27 cellular contexts compared by ENCODE assay signal in genomic region chr11:64556721-64557250, GRCh38. TPM values are rescaled to one million over a fixed set of nuclear protein-coding genes. Genes with fewer than 3 reads are reported as not detected.
"Had no signal": no experiment of that assay in that cellular context is flagged by ENCODE, and none has a peak within 500 bp of the region (broad histone marks: within the 10 kb centered on the region; RNA-seq: fewer than 3 reads in every experiment).

No MANE protein-coding gene starts in this region.

- ATAC-seq: activated CD8-positive, alpha-beta T cell treated with anti-CD3 and anti-CD28 coated beads, Interleukin-2, amount 10 ng/mL, durations not matched to agents 7 days and 5 days; activated naive CD8-positive, alpha-beta T cell treated with anti-CD3 and anti-CD28 coated beads, Interleukin-2, amount 50 U/mL, for 24 hours had no signal

- H3K9me3 Mint-ChIP-seq: activated naive CD4-positive, alpha-beta T cell treated with anti-CD3 and anti-CD28 coated beads, Interleukin-2, amount 50 U/mL, for 24 hours; activated T-cell treated with anti-CD3 and anti-CD28 coated beads, Interleukin-2, amount 50 U/mL, for 24 hours had no signal

- H3K4me3 ChIP-seq: Peyer's patch had no signal

- DNase-seq: activated CD4-positive, alpha-beta T cell treated with anti-CD3 and anti-CD28 coated beads for 48 hours; activated CD4-positive, alpha-beta T cell treated with anti-CD3 and anti-CD28 coated beads, Interleukin-2, amount 50 U/mL, for 4 hours; activated CD4-positive, CD25-positive, alpha-beta regulatory T cell treated with anti-CD3 and anti-CD28 coated beads, Interleukin-2, amount 50 U/mL, for 72 hours; activated CD8-positive, alpha-beta T cell treated with anti-CD3 and anti-CD28 coated beads, Interleukin-2, amount 10 ng/mL, durations not matched to agents 7 days and 5 days; activated effector memory CD4-positive, alpha-beta T cell treated with Interleukin-2 at 50 U/mL for 16 hours; activated naive CD4-positive, alpha-beta T cell; activated naive CD8-positive, alpha-beta T cell treated with anti-CD3 and anti-CD28 coated beads, Interleukin-2, amount 50 U/mL, for 24 hours; activated T-cell treated with anti-CD3 and anti-CD28 coated beads, Interleukin-2, amount 50 U/mL, for 24 hours; amniotic stem cell; KG1; NCI-H1048; NCI-H146; NCI-H187 treated with DMSO at 0.1 percent for 48 hours; NCI-H2081 treated with DMSO at 0.1 percent for 48 hours; NCI-H446; NCI-H524; SHP77 treated with DMSO at 0.1 percent for 48 hours had no signal

- H3K36me3 Mint-ChIP-seq: activated naive CD4-positive, alpha-beta T cell treated with anti-CD3 and anti-CD28 coated beads, Interleukin-2, amount 50 U/mL, for 24 hours; brain had no signal

- H3K27me3 Mint-ChIP-seq: activated naive CD4-positive, alpha-beta T cell treated with anti-CD3 and anti-CD28 coated beads, Interleukin-2, amount 50 U/mL, for 24 hours; activated naive CD8-positive, alpha-beta T cell treated with anti-CD3 and anti-CD28 coated beads, Interleukin-2, amount 50 U/mL, for 24 hours had no signal

- H3K36me3 ChIP-seq: Peyer's patch had no signal

- H3K27ac Mint-ChIP-seq: activated CD8-positive, alpha-beta T cell treated with anti-CD3 and anti-CD28 coated beads, Interleukin-2, amount 10 ng/mL, durations not matched to agents 7 days and 5 days; activated naive CD4-positive, alpha-beta T cell treated with anti-CD3 and anti-CD28 coated beads, Interleukin-2, amount 50 U/mL, for 24 hours; activated naive CD8-positive, alpha-beta T cell treated with anti-CD3 and anti-CD28 coated beads, Interleukin-2, amount 50 U/mL, for 24 hours; activated T-cell treated with anti-CD3 and anti-CD28 coated beads, Interleukin-2, amount 50 U/mL, for 24 hours; activated T-helper 1 cell treated with anti-CD3 and anti-CD28 coated beads, Interleukin-12 subunit alpha, Interleukin-12 subunit beta, Interleukin-2, Interleukin-4 antibody, amounts not matched to agents 30 ng/mL and 10 ng/mL and 1 ng/mL, durations not matched to agents 14 hours and 24 hours and 36 hours; T-helper 1 cell treated with Interleukin-12 subunit alpha and Interleukin-12 subunit beta and Interleukin-4 antibody, amounts not matched to agents 30 μg/mL and 1 μg/mL, for 36 hours had no signal

- H3K27ac ChIP-seq: Peyer's patch, RWPE1 had no signal

- H3K27me3 ChIP-seq: Peyer's patch had no signal

- H3K9me3 ChIP-seq: Peyer's patch had no signal

- H3K4me3 Mint-ChIP-seq: activated CD8-positive, alpha-beta T cell treated with anti-CD3 and anti-CD28 coated beads, Interleukin-2, amount 10 ng/mL, durations not matched to agents 7 days and 5 days; activated naive CD4-positive, alpha-beta T cell treated with anti-CD3 and anti-CD28 coated beads, Interleukin-2, amount 50 U/mL, for 24 hours; activated naive CD8-positive, alpha-beta T cell treated with anti-CD3 and anti-CD28 coated beads, Interleukin-2, amount 50 U/mL, for 24 hours; activated T-cell treated with anti-CD3 and anti-CD28 coated beads, Interleukin-2, amount 50 U/mL, for 24 hours; activated T-helper 1 cell treated with anti-CD3 and anti-CD28 coated beads, Interleukin-12 subunit alpha, Interleukin-12 subunit beta, Interleukin-2, Interleukin-4 antibody, amounts not matched to agents 30 ng/mL and 10 ng/mL and 1 ng/mL, durations not matched to agents 14 hours and 24 hours and 36 hours; T-helper 1 cell treated with Interleukin-12 subunit alpha and Interleukin-12 subunit beta and Interleukin-4 antibody, amounts not matched to agents 30 μg/mL and 1 μg/mL, for 36 hours had no signal

- H3K4me1 Mint-ChIP-seq: activated naive CD4-positive, alpha-beta T cell treated with anti-CD3 and anti-CD28 coated beads, Interleukin-2, amount 50 U/mL, for 24 hours had no signal

RNA-seq across cellular contexts. Expression of gene SLC22A11, which starts 1.0 kb away (rescaled TPM):
- total RNA-seq: activated CD8-positive, alpha-beta T cell treated with anti-CD3 and anti-CD28 coated beads, Interleukin-2, amount 10 ng/mL, durations not matched to agents 7 days and 5 days; activated T-helper 1 cell treated with anti-CD3 and anti-CD28 coated beads, Interleukin-12 subunit alpha, Interleukin-12 subunit beta, Interleukin-2, Interleukin-4 antibody, amounts not matched to agents 30 ng/mL and 10 ng/mL and 1 ng/mL, durations not matched to agents 14 hours and 24 hours and 36 hours; astrocyte; LHCN-M2; M059J; Peyer's patch; SK-MEL-5 had no signal

RNA-seq across cellular contexts. Expression of gene SLC22A12, which starts 34.2 kb away (rescaled TPM):
- total RNA-seq: activated CD8-positive, alpha-beta T cell treated with anti-CD3 and anti-CD28 coated beads, Interleukin-2, amount 10 ng/mL, durations not matched to agents 7 days and 5 days; activated T-helper 1 cell treated with anti-CD3 and anti-CD28 coated beads, Interleukin-12 subunit alpha, Interleukin-12 subunit beta, Interleukin-2, Interleukin-4 antibody, amounts not matched to agents 30 ng/mL and 10 ng/mL and 1 ng/mL, durations not matched to agents 14 hours and 24 hours and 36 hours; astrocyte; LHCN-M2; M059J; Peyer's patch; SK-MEL-5 had no signal
